In the genomic region with DNA sequence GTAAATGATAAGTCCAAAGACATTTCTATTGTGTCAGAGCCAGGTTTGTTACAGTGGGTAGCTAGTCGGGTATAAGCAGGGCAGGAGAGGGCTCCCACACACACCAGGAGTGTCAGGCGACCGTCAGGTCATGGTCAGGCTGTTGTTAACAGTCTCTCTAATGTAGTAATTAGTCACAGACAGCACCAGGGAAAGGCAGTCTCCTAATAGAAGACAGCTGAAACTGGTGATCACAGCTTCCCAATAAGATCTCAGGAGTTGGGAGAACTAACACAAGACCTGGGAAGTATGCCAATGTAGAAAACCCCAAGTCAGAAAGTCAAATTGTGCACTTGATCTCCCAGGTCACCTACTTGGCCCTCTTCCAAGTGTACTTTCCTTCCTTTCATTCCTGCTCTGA, we compare ENCODE assay signal across 31 cellular contexts. TPM values are rescaled to one million over a fixed set of nuclear protein-coding genes. Genes with fewer than 3 reads are reported as not detected.
A peak's percentile ranks its signal among the peaks of the same experiment; 100 is the strongest.
DNase-seq lines count a peak whose midpoint lies in the region; ATAC-seq and TF ChIP-seq lines count a peak whose summit lies in the region.
"Had no signal": no experiment of that assay in that cellular context is flagged by ENCODE, and none has a peak within 500 bp of the region (broad histone marks: within the 10 kb centered on the region; RNA-seq: fewer than 3 reads in every experiment).

No MANE protein-coding gene starts in this region.

- no peaks in the 10 kb centered on the region for H3K27me3 ChIP-seq in trophoblast cell (ENCODE audit: insufficient read depth, low read length)

- no peaks in the 10 kb centered on the region for H3K36me3 ChIP-seq in trophoblast cell (ENCODE audit: control insufficient read depth in 1 of 2, insufficient read depth in 2 of 2, low read length in 2 of 2)
- H3K36me3 ChIP-seq: esophagus muscularis mucosa, heart left ventricle had no signal

- no peaks in the 10 kb centered on the region for H3K79me2 ChIP-seq in trophoblast cell (ENCODE audit: control insufficient read depth, insufficient read depth, low read length, poor library complexity)

- H3K14ac ChIP-seq in trophoblast cell (ENCODE audit: low read length): no peak overlapping the region

- no peak overlapping the region for H2BK12ac ChIP-seq in trophoblast cell (ENCODE audit: low read length)

- no peak overlapping the region for H3K4ac ChIP-seq in trophoblast cell (ENCODE audit: low read depth, low read length)

- DNase-seq in DMS79 treated with DMSO at 0.1 percent for 48 hours (lab: John Stamatoyannopoulos, UW) (peak; percentile 76), M059J (ENCODE audit: low read depth) (peak; percentile 33), choroid plexus epithelial cell (ENCODE audit: low read depth) (peak; percentile 54), myocyte (ENCODE audit: low read depth) (peak; percentile 3), trophoblast cell (no peak), NCI-H69 (lab: John Stamatoyannopoulos, UW) (no peak)
- DNase-seq in activated effector memory CD4-positive, alpha-beta T cell treated with anti-CD3 and anti-CD28 coated beads, Interleukin-2, amount 50 U/mL, for 16 hours: no peak
- DNase-seq: activated CD4-positive, alpha-beta T cell treated with anti-CD3 and anti-CD28 coated beads for 1 hour; C1 segment of cervical spinal cord; effector memory CD4-positive, alpha-beta T cell; GDM1; H7; heart left ventricle; KBM-7; left colon; midbrain; NCI-H1694 treated with DMSO at 0.1 percent for 48 hours; NCI-H345; NCI-H82; PC-3; SIG-M5; T-helper 1 cell had no signal

- H4K12ac ChIP-seq in trophoblast cell (ENCODE audit: low read depth, low read length): no peak overlapping the region

- no peaks in the 10 kb centered on the region for H3K4me1 ChIP-seq in trophoblast cell (ENCODE audit: control insufficient read depth in 1 of 2, insufficient read depth in 2 of 2, low read length in 2 of 2)
- H3K4me1 ChIP-seq: esophagus muscularis mucosa had no signal

- H3K23ac ChIP-seq in trophoblast cell (ENCODE audit: low read length): no peak overlapping the region

- TF ChIP-seq CTCF in choroid plexus epithelial cell (conservative IDR thresholded peaks at IDR 0.05; ENCODE audit: low read depth, low read length): no peak

- no peak overlapping the region for H4K91ac ChIP-seq in trophoblast cell (ENCODE audit: low read depth, low read length)

- no peak overlapping the region for H3K4me2 ChIP-seq in trophoblast cell (ENCODE audit: low read length)

- no peak overlapping the region for H3K18ac ChIP-seq in trophoblast cell (ENCODE audit: low read length)

- H3K79me1 ChIP-seq in trophoblast cell (ENCODE audit: low read length): no peaks in the 10 kb centered on the region

- no peak overlapping the region for H3K27ac ChIP-seq in trophoblast cell (ENCODE audit: low read depth, low read length)
- H3K27ac ChIP-seq: esophagus muscularis mucosa, heart left ventricle had no signal

- H2BK5ac ChIP-seq in trophoblast cell (ENCODE audit: low read depth, low read length, poor library complexity): no peak overlapping the region

- no peak overlapping the region for H4K8ac ChIP-seq in trophoblast cell (ENCODE audit: low read depth, low read length)

- WGBS in trophoblast cell (ENCODE audit: extremely low coverage, insufficient coverage, insufficient read length): no CpG with 5 or more reads among the region's 3 CpGs

- no peak overlapping the region for H3K9ac ChIP-seq in trophoblast cell (ENCODE audit: low read length)

- no peak overlapping the region for H2AK5ac ChIP-seq in trophoblast cell (ENCODE audit: low read length)

- no peak for ATAC-seq in GM19452 (IDR thresholded peaks at IDR 0.05; ENCODE audit: unreplicated experiment)
- ATAC-seq: heart left ventricle, left colon, PC-3, sciatic nerve had no signal

- no peak overlapping the region for H2BK120ac ChIP-seq in trophoblast cell (ENCODE audit: insufficient read depth, low read length, poor library complexity)

- H3K4me3 ChIP-seq in choroid plexus epithelial cell (ENCODE audit: low read depth, low read length) (no peak overlapping the region), trophoblast cell (ENCODE audit: low read depth, low read length) (no peak overlapping the region)
- H3K4me3 ChIP-seq: esophagus muscularis mucosa, heart left ventricle had no signal

- H2AFZ ChIP-seq in trophoblast cell (ENCODE audit: insufficient read depth, low read length, poor library complexity): no peak overlapping the region

- H3K9me3 ChIP-seq in trophoblast cell (ENCODE audit: insufficient read depth, low read depth, low read length): no peaks in the 10 kb centered on the region
- H3K9me3 ChIP-seq: esophagus muscularis mucosa, heart left ventricle had no signal

RNA-seq across cellular contexts. Expression of a gene that starts 53.1 kb away (rescaled TPM):
- not detected in 2 replicates for total RNA-seq in M059J (2014; rRNA removed; shearing (Covaris generic))
- total RNA-seq in myocyte: not detected in 2 replicates
- not detected for polyA plus RNA-seq in myocyte (2012)
- polyA plus RNA-seq in trophoblast cell (2013): not detected in 2 replicates
- total RNA-seq: activated CD8-positive, alpha-beta memory T cell treated with anti-CD3 and anti-CD28 coated beads for 36 hours; activated T-helper 1 cell treated with anti-CD3 and anti-CD28 coated beads, Interleukin-12 subunit alpha, Interleukin-12 subunit beta, Interleukin-2, Interleukin-4 antibody, amounts not matched to agents 30 ng/mL and 10 ng/mL and 1 ng/mL, durations not matched to agents 14 hours and 24 hours and 36 hours; chondrocyte; heart left ventricle; left colon; natural killer cell treated with Interleukin-12 subunit alpha and Interleukin-12 subunit beta and Interleukin-15 and Interleukin-18, amount 100 ng/mL, for 72 hours; osteocyte; PC-3; sciatic nerve; urinary bladder had no signal
- polyA plus RNA-seq: heart left ventricle, urinary bladder had no signal

Comparison
In these comparisons a context has a peak if more than half of its experiments do, and no peak if none do; other contexts are left out.
1. DNase-seq: peak in DMS79 treated with DMSO at 0.1 percent for 48 hours (single experiment), M059J (single experiment), choroid plexus epithelial cell (single experiment) and myocyte (single experiment); none in activated effector memory CD4-positive, alpha-beta T cell treated with anti-CD3 and anti-CD28 coated beads, Interleukin-2, amount 50 U/mL, for 16 hours (single experiment), trophoblast cell (0 of 2) and NCI-H69 (single experiment).